ENCODE assay signal across 1 cellular context in genomic region chr6:157323114-157323923, GRCh38.
A peak's percentile ranks its signal among the peaks of the same experiment; 100 is the strongest.
TF ChIP-seq lines count a peak whose summit lies in the region.

Gene TMEM242, minus strand, starts transcription at chr6:157323519. Its CDS starts 20 bp downstream, at chr6:157323499.

TF ChIP-seq in K562, 482 proteins besides CTCF, POLR2A, EP300 and RAD21 (continued from another document and continues in another):
- TF ChIP-seq THAP12 (CRISPR knock-in tag; IDR thresholded peaks at IDR 0.05) = peak; percentile 94
- no peak for TF ChIP-seq ZNF668 (CRISPR knock-in tag; IDR thresholded peaks at IDR 0.05)
- TF ChIP-seq ZNF3 (CRISPR knock-in tag; IDR thresholded peaks at IDR 0.05) = no peak
- no peak for TF ChIP-seq ZNF695 (CRISPR knock-in tag; IDR thresholded peaks at IDR 0.05)
- peak; percentile 16; the same call in 1 of the 2 replicates for TF ChIP-seq ZBTB43 (CRISPR knock-in tag; IDR thresholded peaks at IDR 0.05)
- 0 out of 2 replicates have a peak, but pooled peaks have one; percentile 16 for TF ChIP-seq ZNF445 (CRISPR knock-in tag; IDR thresholded peaks at IDR 0.05; ENCODE audit: low read depth)
- TF ChIP-seq ERF (CRISPR knock-in tag; IDR thresholded peaks at IDR 0.05) = peak; percentile 72
- TF ChIP-seq SOX6 (IDR thresholded peaks at IDR 0.05) = peak; percentile 73
- no peak for TF ChIP-seq ZNF277 (CRISPR knock-in tag; IDR thresholded peaks at IDR 0.05; ENCODE audit: borderline replicate concordance)
- TF ChIP-seq ZNF384 (IDR thresholded peaks at IDR 0.05; ENCODE audit: low read depth, low read length) = no peak
- peak; percentile 19; the same call in 1 of the 2 replicates for TF ChIP-seq ELK3 (CRISPR knock-in tag; IDR thresholded peaks at IDR 0.05)
- peak; percentile 92 for TF ChIP-seq TFAP4 (CRISPR knock-in tag; IDR thresholded peaks at IDR 0.05; ENCODE audit: borderline replicate concordance)
- TF ChIP-seq PHF21A (IDR thresholded peaks at IDR 0.05; ENCODE audit: borderline replicate concordance, low read depth) = peak; percentile 76; the same call in 1 of the 2 replicates
- TF ChIP-seq RBBP5 (IDR thresholded peaks at IDR 0.05; ENCODE audit: borderline replicate concordance, insufficient read depth, low read length, poor library complexity, severe bottlenecking) = peak; percentile 99
- no peak for TF ChIP-seq ZNF780A (CRISPR knock-in tag; IDR thresholded peaks at IDR 0.05)
- TF ChIP-seq UBTF (IDR thresholded peaks at IDR 0.05; ENCODE audit: borderline replicate concordance in 1 of 2, low read depth in 2 of 2, low read length in 2 of 2) = peak; percentile 97 to 98
- peak; percentile 69; the same call in 1 of the 2 replicates for TF ChIP-seq FOSL1 (tag; conservative IDR thresholded peaks at IDR 0.05)
- peak; percentile 79 for TF ChIP-seq MEF2A (IDR thresholded peaks at IDR 0.05; ENCODE audit: control insufficient read depth, low read depth, low read length)
- peak; percentile 88 for TF ChIP-seq ZNF232 (CRISPR knock-in tag; IDR thresholded peaks at IDR 0.05)
- TF ChIP-seq NEUROD1 (IDR thresholded peaks at IDR 0.05; ENCODE audit: borderline replicate concordance, low read depth, low read length, partially characterized antibody) = peak; percentile 95
- TF ChIP-seq ATF1 (CRISPR knock-in tag; IDR thresholded peaks at IDR 0.05) = no peak; the same call in 1 of the 2 replicates
- TF ChIP-seq ATF1 (tag; IDR thresholded peaks at IDR 0.05) = peak; percentile 88
- peak; percentile 96 for TF ChIP-seq ATF6 (CRISPR knock-in tag; IDR thresholded peaks at IDR 0.05)
- no peak for TF ChIP-seq ZNF551 (CRISPR knock-in tag; IDR thresholded peaks at IDR 0.05)
- TF ChIP-seq NFRKB (IDR thresholded peaks at IDR 0.05; ENCODE audit: low read depth) = peak; percentile 99
- peak; percentile 69 for TF ChIP-seq ZZZ3 (IDR thresholded peaks at IDR 0.05)
- no peak for TF ChIP-seq XRCC4 (IDR thresholded peaks at IDR 0.05; ENCODE audit: extremely low read depth, insufficient read depth, insufficient read length)
- TF ChIP-seq ATF7 (IDR thresholded peaks at IDR 0.05) = peak; percentile 87
- TF ChIP-seq THRAP3 (IDR thresholded peaks at IDR 0.05; ENCODE audit: borderline replicate concordance) = peak; percentile 83; the same call in 1 of the 2 replicates
- TF ChIP-seq SIN3B (IDR thresholded peaks at IDR 0.05; ENCODE audit: low read depth) = peak; percentile 100
- peak; percentile 95 for TF ChIP-seq MTA3 (IDR thresholded peaks at IDR 0.05; ENCODE audit: borderline replicate concordance)
- TF ChIP-seq MCM7 (IDR thresholded peaks at IDR 0.05) = no peak; a peak in 1 of 4 replicates
- TF ChIP-seq BHLHE40 (IDR thresholded peaks at IDR 0.05; ENCODE audit: low read length) = peak; percentile 53
- peak; percentile 93 for TF ChIP-seq MBD2 (IDR thresholded peaks at IDR 0.05; ENCODE audit: borderline replicate concordance, low read depth)
- peak; percentile 82 for TF ChIP-seq ZNF197 (CRISPR knock-in tag; IDR thresholded peaks at IDR 0.05; ENCODE audit: low read depth)
- TF ChIP-seq E2F6 (IDR thresholded peaks at IDR 0.05; ENCODE audit: borderline replicate concordance in 1 of 2, extremely low read depth in 1 of 2, insufficient read depth in 1 of 2, insufficient read length in 1 of 2, low read depth in 1 of 2, low read length in 1 of 2, poor library complexity in 1 of 2, severe bottlenecking in 1 of 2) = peak; percentile 30 to 75
- peak; percentile 72 for TF ChIP-seq ZNF165 (CRISPR knock-in tag; IDR thresholded peaks at IDR 0.05; ENCODE audit: borderline replicate concordance)
- peak; percentile 70 for TF ChIP-seq KLF6 (CRISPR knock-in tag; IDR thresholded peaks at IDR 0.05; ENCODE audit: borderline replicate concordance)
- TF ChIP-seq ZBTB12 (CRISPR knock-in tag; IDR thresholded peaks at IDR 0.05) = peak; percentile 45; the same call in 1 of the 2 replicates
- TF ChIP-seq ZNF696 (CRISPR knock-in tag; conservative IDR thresholded peaks at IDR 0.05) = no peak
- peak; percentile 97 for TF ChIP-seq NBN (IDR thresholded peaks at IDR 0.05; ENCODE audit: low read depth)
- TF ChIP-seq ZMIZ1 (IDR thresholded peaks at IDR 0.05; ENCODE audit: low read depth in 2 of 2, low read length in 2 of 2) = peak in 1 of 2 experiments; percentile 36; a peak in 2 of 4 replicates
- TF ChIP-seq ILF3 (IDR thresholded peaks at IDR 0.05; ENCODE audit: borderline replicate concordance) = peak; percentile 78; the same call in 1 of the 2 replicates
- TF ChIP-seq MYC (IDR thresholded peaks at IDR 0.05; ENCODE audit: low read depth, low read length) = peak; percentile 86
- TF ChIP-seq MYC (CRISPR knock-in tag; IDR thresholded peaks at IDR 0.05; ENCODE audit: borderline replicate concordance, low read depth) = peak; percentile 71; the same call in 1 of the 2 replicates
